In the genomic region with DNA sequence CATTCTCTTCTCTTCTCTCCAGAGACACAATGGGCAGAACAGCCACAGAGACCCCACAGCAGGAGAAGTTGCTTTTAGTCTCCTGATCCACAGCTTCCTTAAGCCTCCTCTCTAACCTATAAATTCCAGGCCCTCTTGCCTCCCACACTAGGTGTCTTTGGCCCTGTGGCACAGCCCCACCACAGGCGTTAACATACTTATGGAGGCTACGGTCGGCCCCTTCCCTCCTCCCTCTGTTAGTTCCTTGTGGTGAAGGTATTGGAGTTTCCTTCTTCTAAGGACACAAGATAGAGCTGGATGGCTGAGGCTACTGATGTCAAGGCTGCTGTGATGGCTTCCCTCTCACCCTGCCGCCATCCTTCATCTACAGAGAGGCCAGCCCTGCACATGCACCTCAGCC, we compare ENCODE assay signal across 1 cellular context.
TF ChIP-seq lines count a peak whose summit lies in the region.

No MANE protein-coding gene starts in this region.

TF ChIP-seq in H1, 55 proteins besides CTCF, POLR2A, EP300 and RAD21 (continued from another document):
- TF ChIP-seq RFX5 (IDR thresholded peaks at IDR 0.05; ENCODE audit: borderline replicate concordance, low read depth, low read length) = no peak
- TF ChIP-seq HDAC6 (IDR thresholded peaks at IDR 0.05; ENCODE audit: low read depth, low read length) = no peak
- TF ChIP-seq CHD7 (IDR thresholded peaks at IDR 0.05; ENCODE audit: insufficient replicate concordance, low read length) = no peak
- no peak for TF ChIP-seq TAF7 (optimal IDR thresholded peaks at IDR 0.05; ENCODE audit: borderline replicate concordance, low read depth, low read length)
- no peak for TF ChIP-seq TCF12 (IDR thresholded peaks at IDR 0.05; ENCODE audit: low read depth, low read length)
- no peak for TF ChIP-seq MAFK (IDR thresholded peaks at IDR 0.05; ENCODE audit: low read depth, low read length)
- TF ChIP-seq SP2 (IDR thresholded peaks at IDR 0.05; ENCODE audit: low read length) = no peak
- no peak for TF ChIP-seq JUN (IDR thresholded peaks at IDR 0.05; ENCODE audit: low read depth, low read length)
- TF ChIP-seq TEAD4 (IDR thresholded peaks at IDR 0.05; ENCODE audit: low read depth, low read length) = no peak
- TF ChIP-seq BACH1 (IDR thresholded peaks at IDR 0.05; ENCODE audit: low read length) = no peak
- no peak for TF ChIP-seq BCL11A (IDR thresholded peaks at IDR 0.05; ENCODE audit: low read depth in 2 of 2, low read length in 2 of 2)
TF ChIP-seq in H1: peak in this region for 0.
